Comparison of ENCODE assay signal across 1 cellular context in genomic region chr4:498328-498919, GRCh38.
TF ChIP-seq lines count a peak whose summit lies in the region.

No MANE protein-coding gene starts in this region.

TF ChIP-seq in HCT116, 20 proteins besides CTCF, POLR2A, EP300 and RAD21 (continued from another document):
- TF ChIP-seq ZBTB33 (IDR thresholded peaks at IDR 0.05; ENCODE audit: extremely low read depth, insufficient replicate concordance, low read length), result no peak
- no peak for TF ChIP-seq SIN3A (IDR thresholded peaks at IDR 0.05; ENCODE audit: low read depth)
- TF ChIP-seq ELF1 (IDR thresholded peaks at IDR 0.05; ENCODE audit: borderline replicate concordance, low read depth), result no peak
- no peak for TF ChIP-seq ATF3 (IDR thresholded peaks at IDR 0.05)
- no peak for TF ChIP-seq TCF7L2 (IDR thresholded peaks at IDR 0.05; ENCODE audit: borderline replicate concordance, extremely low read depth, insufficient read depth, insufficient read length)
- no peak for TF ChIP-seq YY1 (IDR thresholded peaks at IDR 0.05; ENCODE audit: extremely low read depth, insufficient replicate concordance, low read depth, low read length)
- TF ChIP-seq EZH2phosphoT487 (IDR thresholded peaks at IDR 0.05; ENCODE audit: borderline replicate concordance), result no peak
- TF ChIP-seq EGR1 (IDR thresholded peaks at IDR 0.05; ENCODE audit: low read depth), result no peak; the same call in 1 of the 2 replicates
- no peak for TF ChIP-seq POLR2AphosphoS5 (IDR thresholded peaks at IDR 0.05; ENCODE audit: low read depth, low read length)
